9 cellular contexts compared by ENCODE assay signal in the genomic region with DNA sequence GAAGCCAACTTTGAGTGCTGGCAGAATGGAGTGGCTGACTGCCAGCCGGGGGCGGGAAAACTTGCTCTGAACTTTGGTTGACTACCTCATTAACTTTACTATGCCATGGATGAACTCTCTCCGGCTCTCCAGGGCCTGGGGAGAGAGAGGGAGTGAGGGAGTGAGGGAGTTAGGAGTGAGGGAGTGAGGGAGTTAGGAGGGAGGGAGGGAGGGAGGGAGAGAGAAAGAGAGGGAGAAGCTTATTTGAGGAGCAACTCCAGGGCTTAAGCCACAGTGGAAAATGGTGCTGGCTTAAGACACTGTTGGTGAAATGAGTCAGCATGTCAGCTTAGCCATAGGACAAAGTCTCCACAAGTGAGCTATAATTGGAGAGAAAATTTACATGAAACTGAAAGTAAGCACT.
A peak's percentile ranks its signal among the peaks of the same experiment; 100 is the strongest.
DNase-seq lines count a peak whose midpoint lies in the region; ATAC-seq and TF ChIP-seq lines count a peak whose summit lies in the region.
"Had no signal": no experiment of that assay in that cellular context is flagged by ENCODE, and none has a peak within 500 bp of the region (broad histone marks: within the 10 kb centered on the region; RNA-seq: fewer than 3 reads in every experiment).

No MANE protein-coding gene starts in this region.

- H3K27me3 Mint-ChIP-seq in natural killer cell (ENCODE audit: low read depth in 2 of 2): peaks cover 2 to 11% of the 10 kb centered on the region in 2 donors
- peaks cover 0 to 7% of the 10 kb centered on the region in 2 donors for H3K27me3 Mint-ChIP-seq in effector memory CD8-positive, alpha-beta T cell

- no peaks in the 10 kb centered on the region for H3K36me3 ChIP-seq in mucosa of descending colon (ENCODE audit: low read depth)

- DNase-seq in GM03348 (ENCODE audit: low spot score): peak; percentile 16
- DNase-seq in amniotic epithelial cell (ENCODE audit: low read depth): peak; percentile 70
- DNase-seq in mucosa of descending colon: peak in 2 of 3 donors; percentile 70 to 73
- no peak for DNase-seq in natural killer cell
- no peak for DNase-seq in SIG-M5 treated with dmso at 0.1 percent for 504 hours (lab: John Stamatoyannopoulos, UW; ENCODE audit: unreplicated experiment)
- no peak for DNase-seq in effector memory CD8-positive, alpha-beta T cell

- no peak for TF ChIP-seq CTCF in mucosa of descending colon (IDR thresholded peaks at IDR 0.05)
- no peak for TF ChIP-seq CTCF in natural killer cell (IDR thresholded peaks at IDR 0.05)

- no peaks in the 10 kb centered on the region for H3K4me1 Mint-ChIP-seq in natural killer cell
- H3K4me1 Mint-ChIP-seq in effector memory CD8-positive, alpha-beta T cell (ENCODE audit: low read depth in 2 of 2): no peaks in the 10 kb centered on the region
- H3K4me1 Mint-ChIP-seq: WTC11 had no signal

- no peak overlapping the region for H3K4me3 Mint-ChIP-seq in natural killer cell
- no peak overlapping the region for H3K4me3 Mint-ChIP-seq in effector memory CD8-positive, alpha-beta T cell
- H3K4me3 Mint-ChIP-seq: WTC11 had no signal

- no peak overlapping the region for H3K27ac Mint-ChIP-seq in natural killer cell
- H3K27ac Mint-ChIP-seq in effector memory CD8-positive, alpha-beta T cell: no peak overlapping the region
- H3K27ac Mint-ChIP-seq: WTC11 had no signal

- H3K36me3 Mint-ChIP-seq in natural killer cell: no peaks in the 10 kb centered on the region
- no peaks in the 10 kb centered on the region for H3K36me3 Mint-ChIP-seq in effector memory CD8-positive, alpha-beta T cell (ENCODE audit: insufficient read depth)

- peak; percentile 55 for ATAC-seq in HG02870 (IDR thresholded peaks at IDR 0.05; ENCODE audit: unreplicated experiment)
- peak; percentile 93 for ATAC-seq in mucosa of descending colon
- ATAC-seq in natural killer cell: no peak
- no peak for ATAC-seq in effector memory CD8-positive, alpha-beta T cell (replicated peaks)
- no peak for ATAC-seq in HG02678 (IDR thresholded peaks at IDR 0.05; ENCODE audit: unreplicated experiment)
- ATAC-seq: WTC11 had no signal

- H3K9me3 ChIP-seq in mucosa of descending colon: no peaks in the 10 kb centered on the region

- no peaks in the 10 kb centered on the region for H3K9me3 Mint-ChIP-seq in natural killer cell
- H3K9me3 Mint-ChIP-seq in effector memory CD8-positive, alpha-beta T cell: no peaks in the 10 kb centered on the region

- no peaks in the 10 kb centered on the region for H3K4me1 ChIP-seq in mucosa of descending colon (ENCODE audit: low read depth)

- H3K4me3 ChIP-seq in mucosa of descending colon: no peak overlapping the region

- intact Hi-C loops in mucosa of descending colon (cut with DNase I, micrococcal nuclease): no loop called here
- intact Hi-C loops in natural killer cell (cut with micrococcal nuclease): no loop called here

Comparison
In these comparisons a context has a peak if more than half of its experiments do, and no peak if none do; other contexts are left out.
1. DNase-seq: peak in GM03348 (single experiment), amniotic epithelial cell (single experiment) and mucosa of descending colon (2 of 3); none in natural killer cell (single experiment), SIG-M5 treated with dmso at 0.1 percent for 504 hours (single experiment) and effector memory CD8-positive, alpha-beta T cell (0 of 3).
2. ATAC-seq: peak in HG02870 (single experiment) and mucosa of descending colon (single experiment); none in natural killer cell (0 of 3), effector memory CD8-positive, alpha-beta T cell (single experiment) and HG02678 (single experiment).